Comparison of ENCODE assay signal across 8 cellular contexts in genomic region chr1:8477199-8477982, GRCh38.
DNase-seq lines count a peak whose midpoint lies in the region; ATAC-seq and TF ChIP-seq lines count a peak whose summit lies in the region.

No MANE protein-coding gene starts in this region.

- no peak overlapping the region for H2AFZ ChIP-seq in PC-9

- in situ Hi-C loops in KBM-7 (cut with MboI; ENCODE audit: low pct_unique_long_range_greater_than_20kb, low sequenced_read_pairs): no loop called here

- H3K27ac ChIP-seq in PC-9: no peak overlapping the region

- POLR2A ChIA-PET in PC-9 (lab: Charles Lee; ENCODE audit: unreplicated experiment): no interaction called here

- H3K27me3 ChIP-seq in PC-9 (ENCODE audit: insufficient read depth, low read depth): no peaks in the 10 kb centered on the region

- no peaks in the 10 kb centered on the region; the same call in 1 of the 2 replicates for H4K20me1 ChIP-seq in PC-9 (ENCODE audit: insufficient read depth)

- no peaks in the 10 kb centered on the region for H3K79me2 ChIP-seq in PC-9 (ENCODE audit: low read depth)

- H3F3A ChIP-seq in PC-9 (ENCODE audit: insufficient read depth, low read depth): no peaks in the 10 kb centered on the region

- no peak overlapping the region for H3K4me2 ChIP-seq in PC-9

- H3K9me3 ChIP-seq in PC-9 (ENCODE audit: insufficient read depth, low read depth): no peaks in the 10 kb centered on the region

- H3K9me2 ChIP-seq in PC-9 (ENCODE audit: insufficient read depth): no peaks in the 10 kb centered on the region

- H3K36me3 ChIP-seq in PC-9 (ENCODE audit: low read depth): no peaks in the 10 kb centered on the region

- intact Hi-C loops in PC-9 (cut with micrococcal nuclease; ENCODE audit: unreplicated experiment): no loop called here

- no peak for TF ChIP-seq CTCF in PC-9 (conservative IDR thresholded peaks at IDR 0.05)

- ATAC-seq in GM21423 (IDR thresholded peaks at IDR 0.05; ENCODE audit: unreplicated experiment): peak; percentile 71

- H3K4me3 ChIP-seq in PC-9: no peak overlapping the region

- peak; percentile 78 for DNase-seq in EH (ENCODE audit: low read depth)
- peak; percentile 27 for DNase-seq in M059J (ENCODE audit: low read depth)
- DNase-seq in fibroblast of the conjunctiva (ENCODE audit: low read depth): peak; percentile 8
- DNase-seq in KBM-7: no peak
- DNase-seq in germinal center (ENCODE audit: low spot score): no peak
- no peak for DNase-seq in PC-9
- no peak for DNase-seq in NCI-H345 (lab: John Stamatoyannopoulos, UW)

- BruUV-seq in PC-9 (replicated peaks; lab: Mats Ljungman, UMichigan): no TSS peak

- CTCF ChIA-PET in PC-9 (lab: Charles Lee): interaction anchor here (0.6 kb wide), 1 partner anchor 66 kb away, joined by 4 read pairs; no protein-coding TSS in a partner anchor

- H3K4me1 ChIP-seq in PC-9 (replicated peaks; ENCODE audit: insufficient read depth): peaks cover 7% of the 10 kb centered on the region; the same call in 1 of the 2 replicates

Comparison
In these comparisons a context has a peak if more than half of its experiments do, and no peak if none do; other contexts are left out.
1. DNase-seq: peak in EH (single experiment), M059J (single experiment) and fibroblast of the conjunctiva (single experiment); none in KBM-7 (single experiment), germinal center (single experiment), PC-9 (0 of 2) and NCI-H345 (single experiment).